In genomic region chr12:57936513-57936883, GRCh38 we compare ENCODE assay signal across 8 cellular contexts. TPM values are rescaled to one million over a fixed set of nuclear protein-coding genes. Genes with fewer than 3 reads are reported as not detected.
DNase-seq lines count a peak whose midpoint lies in the region; ATAC-seq and TF ChIP-seq lines count a peak whose summit lies in the region.

No MANE protein-coding gene starts in this region.

- H4K8ac ChIP-seq in mesenchymal stem cell (ENCODE audit: low read length): no peak overlapping the region

- no peak overlapping the region for H2BK12ac ChIP-seq in mesenchymal stem cell (ENCODE audit: low read length in 2 of 2)

- H2BK15ac ChIP-seq in mesenchymal stem cell (ENCODE audit: low read depth, poor library complexity, severe bottlenecking): no peak overlapping the region

- no peak overlapping the region for H3K4me2 ChIP-seq in mesenchymal stem cell (ENCODE audit: low read length, poor library complexity, severe bottlenecking)

- H2BK5ac ChIP-seq in mesenchymal stem cell (ENCODE audit: low read depth, low read length, poor library complexity, severe bottlenecking): no peak overlapping the region

- DNase-seq in left ventricle myocardium inferior: no peak
- no peak for DNase-seq in cardiac septum (ENCODE audit: low spot score)
- DNase-seq in astrocyte of the cerebellum (ENCODE audit: low read depth): no peak
- DNase-seq in mesenchymal stem cell: no peak
- DNase-seq in NCI-H748 treated with DMSO at 0.1 percent for 48 hours (lab: John Stamatoyannopoulos, UW): no peak
- no peak for DNase-seq in SKM-1 treated with dmso at 0.1 percent for 144 hours (lab: John Stamatoyannopoulos, UW; ENCODE audit: unreplicated experiment)

- peak overlapping the region; percentile 84 for H3K27ac ChIP-seq in left ventricle myocardium inferior (replicated peaks)
- H3K27ac ChIP-seq in mesenchymal stem cell (ENCODE audit: low read length, poor library complexity, severe bottlenecking): no peak overlapping the region
- H3K27ac ChIP-seq in urinary bladder (ENCODE audit: low read depth): no peak overlapping the region

- H3K18ac ChIP-seq in mesenchymal stem cell (ENCODE audit: low read depth in 1 of 2, low read length in 2 of 2): no peak overlapping the region

- TF ChIP-seq CTCF in left ventricle myocardium inferior (IDR thresholded peaks at IDR 0.05; ENCODE audit: borderline replicate concordance): no peak
- TF ChIP-seq CTCF in astrocyte of the cerebellum (IDR thresholded peaks at IDR 0.05; ENCODE audit: low read depth, low read length, missing control alignments): no peak

- H3K9me3 ChIP-seq in left ventricle myocardium inferior (replicated peaks): no peaks in the 10 kb centered on the region
- H3K9me3 ChIP-seq in mesenchymal stem cell (ENCODE audit: control insufficient read depth, low read length): no peaks in the 10 kb centered on the region

- H3K27me3 ChIP-seq in left ventricle myocardium inferior (ENCODE audit: low read depth) (no peaks in the 10 kb centered on the region), mesenchymal stem cell (ENCODE audit: control insufficient read depth in 1 of 2, insufficient read depth in 1 of 2, low read length in 2 of 2) (no peaks in the 10 kb centered on the region)

- H3K4me3 ChIP-seq in left ventricle myocardium inferior (peak overlapping the region; percentile 76), astrocyte of the cerebellum (ENCODE audit: low read depth, low read length) (peak overlapping the region; percentile 47), mesenchymal stem cell (ENCODE audit: insufficient read depth in 1 of 2, low read depth in 1 of 2, low read length in 2 of 2) (peak overlapping the region in 1 of 2 experiments; percentile 91), urinary bladder (ENCODE audit: low read depth, low read length) (peak overlapping the region; percentile 68)

- intact Hi-C loops in left ventricle myocardium inferior (cut with micrococcal nuclease): no loop called here
- intact Hi-C loops in cardiac septum (cut with DNase I): no loop called here

- in situ Hi-C loops in astrocyte of the cerebellum (cut with HindIII; ENCODE audit: low sequenced_read_pairs): no loop called here

- H3K23ac ChIP-seq in mesenchymal stem cell (ENCODE audit: low read length in 2 of 2): no peak overlapping the region

- H3K4me1 ChIP-seq in left ventricle myocardium inferior: peaks cover 32% of the 10 kb centered on the region
- peaks cover 3% of the 10 kb centered on the region for H3K4me1 ChIP-seq in mesenchymal stem cell (ENCODE audit: control insufficient read depth, insufficient read depth, low read depth, low read length)
- no peaks in the 10 kb centered on the region for H3K4me1 ChIP-seq in urinary bladder (ENCODE audit: insufficient read depth)

- H3K36me3 ChIP-seq in left ventricle myocardium inferior (peaks cover 6% of the 10 kb centered on the region), mesenchymal stem cell (ENCODE audit: control insufficient read depth in 1 of 2, insufficient read depth in 2 of 2, low read depth in 1 of 2, low read length in 2 of 2) (peaks cover 0 to 3% of the 10 kb centered on the region in 2 experiments), urinary bladder (ENCODE audit: insufficient read depth) (no peaks in the 10 kb centered on the region)

- no peak for ATAC-seq in GM18517 (IDR thresholded peaks at IDR 0.05; ENCODE audit: unreplicated experiment)

- H2AK5ac ChIP-seq in mesenchymal stem cell (ENCODE audit: low read length, severe bottlenecking): no peak overlapping the region

- no peak overlapping the region for H3K4ac ChIP-seq in mesenchymal stem cell (ENCODE audit: low read depth in 1 of 2, low read length in 2 of 2)

- H3K9ac ChIP-seq in mesenchymal stem cell (ENCODE audit: low read length): peak overlapping the region; percentile 97

- H3K14ac ChIP-seq in mesenchymal stem cell (ENCODE audit: low read length in 2 of 2): no peak overlapping the region

- no peak overlapping the region for H2AFZ ChIP-seq in mesenchymal stem cell (ENCODE audit: low read depth, low read length)

- no peak overlapping the region for H2BK120ac ChIP-seq in mesenchymal stem cell (ENCODE audit: low read depth, low read length)

- no peak overlapping the region for H4K91ac ChIP-seq in mesenchymal stem cell (ENCODE audit: low read length)

- peaks cover 2% of the 10 kb centered on the region for H3K79me1 ChIP-seq in mesenchymal stem cell (replicated peaks; ENCODE audit: low read length, poor library complexity, severe bottlenecking)

- WGBS in mesenchymal stem cell: 73% methylated on average over 3 of the region's 3 CpGs
- 71% methylated on average over 3 of the region's 3 CpGs for WGBS in urinary bladder

RNA-seq across cellular contexts. Expression of gene ATP23, which starts 4.9 kb away (rescaled TPM):
- total RNA-seq in left ventricle myocardium inferior: 7.4 TPM
- 6.2 TPM for total RNA-seq in cardiac septum
- polyA plus RNA-seq in mesenchymal stem cell (2013, experiment 1 of 2): 6.5 TPM
- polyA plus RNA-seq in mesenchymal stem cell (2013, experiment 2 of 2): 5.7 TPM
- total RNA-seq in urinary bladder: 8.8 TPM
- 16.1 TPM for polyA plus RNA-seq in urinary bladder
